In genomic region chr17:28174352-28175046, GRCh38 we compare ENCODE assay signal across 10 cellular contexts.
DNase-seq lines count a peak whose midpoint lies in the region; ATAC-seq and TF ChIP-seq lines count a peak whose summit lies in the region.
"Had no signal": no experiment of that assay in that cellular context is flagged by ENCODE, and none has a peak within 500 bp of the region (broad histone marks: within the 10 kb centered on the region; RNA-seq: fewer than 3 reads in every experiment).

No MANE protein-coding gene starts in this region.

- H3K4me3 ChIP-seq in WERI-Rb-1 (ENCODE audit: low read depth, low read length), result no peak overlapping the region
- H3K4me3 ChIP-seq: adrenal gland had no signal

- peaks cover 26% of the 10 kb centered on the region for H3K36me3 ChIP-seq in WERI-Rb-1
- H3K36me3 ChIP-seq: adrenal gland had no signal

- ATAC-seq in central memory CD8-positive, alpha-beta T cell (replicated peaks; ENCODE audit: extremely low read depth, poor library complexity, severe bottlenecking), result peak; percentile 80
- ATAC-seq in HG02798 (IDR thresholded peaks at IDR 0.05; ENCODE audit: poor library complexity, unreplicated experiment) (no peak), GM21528 (IDR thresholded peaks at IDR 0.05; ENCODE audit: low FRiP score, unreplicated experiment) (no peak)

- H3K27ac ChIP-seq in RWPE1 (no peak overlapping the region), WERI-Rb-1 (no peak overlapping the region)

- no peak overlapping the region for H3K27ac Mint-ChIP-seq in central memory CD8-positive, alpha-beta T cell (ENCODE audit: low read depth)

- no peaks in the 10 kb centered on the region for H3K9me3 ChIP-seq in WERI-Rb-1 (ENCODE audit: severe bottlenecking)
- H3K9me3 ChIP-seq: adrenal gland had no signal

- no peaks in the 10 kb centered on the region for H3K27me3 Mint-ChIP-seq in central memory CD8-positive, alpha-beta T cell
- H3K27me3 Mint-ChIP-seq: naive thymus-derived CD8-positive, alpha-beta T cell had no signal

- CTCF ChIA-PET in RWPE1 (lab: Yijun Ruan, JAX), result no interaction called here

- H3K4me3 Mint-ChIP-seq in central memory CD8-positive, alpha-beta T cell, result no peak overlapping the region

- no peaks in the 10 kb centered on the region for H3K9me3 Mint-ChIP-seq in central memory CD8-positive, alpha-beta T cell
- H3K9me3 Mint-ChIP-seq: naive thymus-derived CD8-positive, alpha-beta T cell had no signal

- TF ChIP-seq CTCF in RWPE1 (conservative IDR thresholded peaks at IDR 0.05; ENCODE audit: low read depth), result no peak
- no peak for TF ChIP-seq CTCF in WERI-Rb-1 (IDR thresholded peaks at IDR 0.05; ENCODE audit: low read depth, low read length)

- peaks cover 7% of the 10 kb centered on the region for H3K36me3 Mint-ChIP-seq in central memory CD8-positive, alpha-beta T cell (ENCODE audit: insufficient read depth)

- H3K27me3 ChIP-seq in WERI-Rb-1 (ENCODE audit: insufficient read depth, low read depth, severe bottlenecking), result no peaks in the 10 kb centered on the region
- H3K27me3 ChIP-seq: adrenal gland had no signal

- DNase-seq in NCI-H82 (lab: John Stamatoyannopoulos, UW), result peak; percentile 46
- no peak for DNase-seq in NCI-H82 treated with DMSO at 0.1 percent for 48 hours (lab: John Stamatoyannopoulos, UW; ENCODE audit: unreplicated experiment)
- peak; percentile 14 for DNase-seq in RWPE1 (ENCODE audit: low spot score)
- DNase-seq in central memory CD8-positive, alpha-beta T cell (ENCODE audit: low spot score in 2 of 2), result no peak
- DNase-seq in stimulated activated CD8-positive, alpha-beta memory T cell treated with anti-CD3 and anti-CD28 coated beads, Interleukin-4, amount 100 ng/mL, for 4 hours (ENCODE audit: low read depth in 2 of 2, low spot score in 1 of 2), result peak; percentile 2 to 3
- no peak for DNase-seq in WERI-Rb-1
- DNase-seq: adrenal gland had no signal

- peaks cover 24% of the 10 kb centered on the region for H3K4me1 Mint-ChIP-seq in central memory CD8-positive, alpha-beta T cell

- POLR2A ChIA-PET in RWPE1 (lab: Yijun Ruan, JAX; ENCODE audit: low non-redundant PET), result no interaction called here

Comparison
In these comparisons a context has a peak if more than half of its experiments do, and no peak if none do; other contexts are left out.
1. DNase-seq: peak in NCI-H82 (single experiment), RWPE1 (single experiment) and stimulated activated CD8-positive, alpha-beta memory T cell treated with anti-CD3 and anti-CD28 coated beads, Interleukin-4, amount 100 ng/mL, for 4 hours (2 of 2); none in NCI-H82 treated with DMSO at 0.1 percent for 48 hours (single experiment), central memory CD8-positive, alpha-beta T cell (0 of 2) and WERI-Rb-1 (single experiment).